In genomic region chr7:91295571-91295970, GRCh38 we compare ENCODE assay signal across 36 cellular contexts. TPM values are rescaled to one million over a fixed set of nuclear protein-coding genes. Genes with fewer than 3 reads are reported as not detected.
"Had no signal": no experiment of that assay in that cellular context is flagged by ENCODE, and none has a peak within 500 bp of the region (broad histone marks: within the 10 kb centered on the region; RNA-seq: fewer than 3 reads in every experiment).

No MANE protein-coding gene starts in this region.

- H3K4me1 ChIP-seq: esophagus muscularis mucosa, foreskin keratinocyte, gastrocnemius medialis had no signal

- H3K9me3 ChIP-seq: adrenal gland, body of pancreas, esophagus muscularis mucosa, gastrocnemius medialis, heart left ventricle had no signal

- H3K27me3 ChIP-seq: adrenal gland, esophagus muscularis mucosa, foreskin keratinocyte, gastrocnemius medialis had no signal

- H3K27me3 Mint-ChIP-seq: activated CD4-positive, alpha-beta memory T cell treated with anti-CD3 and anti-CD28 coated beads for 36 hours; activated CD8-positive, alpha-beta memory T cell treated with anti-CD3 and anti-CD28 coated beads, Interleukin-2, amount 10 ng/mL, durations not matched to agents 7 days and 5 days; effector memory CD8-positive, alpha-beta T cell; T-helper 17 cell had no signal

- FAIRE-seq: colon had no signal

- H3K36me3 Mint-ChIP-seq: activated CD4-positive, alpha-beta memory T cell treated with anti-CD3 and anti-CD28 coated beads for 36 hours; activated CD8-positive, alpha-beta memory T cell treated with anti-CD3 and anti-CD28 coated beads, Interleukin-2, amount 10 ng/mL, durations not matched to agents 7 days and 5 days; activated naive CD4-positive, alpha-beta T cell treated with anti-CD3 and anti-CD28 coated beads, Interleukin-2, amount 50 U/mL, for 24 hours; activated naive CD8-positive, alpha-beta T cell treated with anti-CD3 and anti-CD28 coated beads for 36 hours had no signal

- DNase-seq: activated B cell treated with CpG ODN at 0.5 μM for 24 hours; activated CD4-positive, alpha-beta memory T cell treated with anti-CD3 and anti-CD28 coated beads for 36 hours; activated CD4-positive, alpha-beta T cell treated with anti-CD3 and anti-CD28 coated beads for 48 hours; activated CD4-positive, alpha-beta T cell treated with anti-CD3 and anti-CD28 coated beads, Interleukin-2, amount 50 U/mL, for 1 hour; activated CD8-positive, alpha-beta memory T cell treated with anti-CD3 and anti-CD28 coated beads, Interleukin-2, amount 10 ng/mL, durations not matched to agents 7 days and 5 days; activated CD8-positive, alpha-beta memory T cell treated with anti-CD3 and anti-CD28 coated beads, Interleukin-2, amount 50 U/mL, for 4 hours; activated CD8-positive, alpha-beta T cell treated with anti-CD3 and anti-CD28 coated beads, Interleukin-2, amount 10 ng/mL, durations not matched to agents 7 days and 5 days; activated effector memory CD4-positive, alpha-beta T cell treated with anti-CD3 and anti-CD28 coated beads, Interleukin-2, amount 50 U/mL, for 16 hours; activated naive CD4-positive, alpha-beta T cell treated with anti-CD3 and anti-CD28 coated beads for 36 hours; activated naive CD8-positive, alpha-beta T cell treated with anti-CD3 and anti-CD28 coated beads for 36 hours; activated naive CD8-positive, alpha-beta T cell treated with anti-CD3 and anti-CD28 coated beads, Interleukin-2, amount 50 U/mL, for 24 hours; activated T-cell treated with anti-CD3 and anti-CD28 coated beads, Interleukin-2, amount 50 U/mL, for 1 hour; activated T-cell treated with anti-CD3 and anti-CD28 coated beads, Interleukin-2, amount 50 U/mL, for 48 hours; adrenal gland; amygdala; aorta; body of pancreas; caudate nucleus; cortex of kidney; dermis blood vessel endothelial cell; effector CD4-positive, alpha-beta T cell; effector memory CD8-positive, alpha-beta T cell; erythroblast; foreskin keratinocyte; gastrocnemius medialis; glutamatergic neuron; heart left ventricle; T-helper 17 cell; T1000; WERI-Rb-1 had no signal

- H3K4me3 ChIP-seq: adrenal gland, body of pancreas, esophagus muscularis mucosa, gastrocnemius medialis, heart left ventricle had no signal

- H3K9me3 Mint-ChIP-seq: activated B cell treated with CpG ODN at 0.5 μM for 24 hours; activated CD4-positive, alpha-beta memory T cell treated with anti-CD3 and anti-CD28 coated beads for 36 hours; activated naive CD4-positive, alpha-beta T cell treated with anti-CD3 and anti-CD28 coated beads for 36 hours; activated naive CD4-positive, alpha-beta T cell treated with anti-CD3 and anti-CD28 coated beads, Interleukin-2, amount 50 U/mL, for 24 hours; activated naive CD8-positive, alpha-beta T cell treated with anti-CD3 and anti-CD28 coated beads for 36 hours; activated naive CD8-positive, alpha-beta T cell treated with anti-CD3 and anti-CD28 coated beads, Interleukin-2, amount 50 U/mL, for 24 hours; activated T-helper 1 cell treated with anti-CD3 and anti-CD28 coated beads, Interleukin-12 subunit alpha, Interleukin-12 subunit beta, Interleukin-2, Interleukin-4 antibody, amounts not matched to agents 30 ng/mL and 10 ng/mL and 1 ng/mL, durations not matched to agents 14 hours and 24 hours and 36 hours; activated T-helper 2 cell treated with anti-CD3 and anti-CD28 coated beads, Interferon-gamma antibody, Interleukin-2, Interleukin-4, amounts not matched to agents 10 μg/mL and 5 μg/mL and 100 μg/mL, durations not matched to agents 14 hours and 24 hours and 36 hours; T-helper 2 cell treated with Interferon-gamma antibody and Interleukin-4, amounts not matched to agents 5 μg/mL and 100 μg/mL, for 36 hours had no signal

- H3K27ac ChIP-seq: adrenal gland, esophagus muscularis mucosa, foreskin keratinocyte, gastrocnemius medialis, heart left ventricle, WERI-Rb-1 had no signal

- H3K27ac Mint-ChIP-seq: activated B cell treated with CpG ODN at 0.5 μM for 24 hours; activated CD4-positive, alpha-beta memory T cell treated with anti-CD3 and anti-CD28 coated beads for 36 hours; activated CD8-positive, alpha-beta memory T cell treated with anti-CD3 and anti-CD28 coated beads, Interleukin-2, amount 10 ng/mL, durations not matched to agents 7 days and 5 days; activated CD8-positive, alpha-beta T cell treated with anti-CD3 and anti-CD28 coated beads, Interleukin-2, amount 10 ng/mL, durations not matched to agents 7 days and 5 days; activated naive CD4-positive, alpha-beta T cell treated with anti-CD3 and anti-CD28 coated beads for 36 hours; activated naive CD4-positive, alpha-beta T cell treated with anti-CD3 and anti-CD28 coated beads, Interleukin-2, amount 50 U/mL, for 24 hours; activated naive CD8-positive, alpha-beta T cell treated with anti-CD3 and anti-CD28 coated beads for 36 hours; activated naive CD8-positive, alpha-beta T cell treated with anti-CD3 and anti-CD28 coated beads, Interleukin-2, amount 50 U/mL, for 24 hours; activated T-helper 1 cell treated with anti-CD3 and anti-CD28 coated beads, Interleukin-12 subunit alpha, Interleukin-12 subunit beta, Interleukin-2, Interleukin-4 antibody, amounts not matched to agents 30 ng/mL and 10 ng/mL and 1 ng/mL, durations not matched to agents 14 hours and 24 hours and 36 hours; activated T-helper 2 cell treated with anti-CD3 and anti-CD28 coated beads, Interferon-gamma antibody, Interleukin-2, Interleukin-4, amounts not matched to agents 10 μg/mL and 5 μg/mL and 100 μg/mL, durations not matched to agents 14 hours and 24 hours and 36 hours; effector memory CD8-positive, alpha-beta T cell; T-helper 17 cell; T-helper 2 cell treated with Interferon-gamma antibody and Interleukin-4, amounts not matched to agents 5 μg/mL and 100 μg/mL, for 36 hours had no signal

- H3K4me1 Mint-ChIP-seq: activated B cell treated with CpG ODN at 0.5 μM for 24 hours; activated CD8-positive, alpha-beta memory T cell treated with anti-CD3 and anti-CD28 coated beads, Interleukin-2, amount 10 ng/mL, durations not matched to agents 7 days and 5 days; activated naive CD4-positive, alpha-beta T cell treated with anti-CD3 and anti-CD28 coated beads, Interleukin-2, amount 50 U/mL, for 24 hours; activated naive CD8-positive, alpha-beta T cell treated with anti-CD3 and anti-CD28 coated beads for 36 hours; activated naive CD8-positive, alpha-beta T cell treated with anti-CD3 and anti-CD28 coated beads, Interleukin-2, amount 50 U/mL, for 24 hours; T-helper 17 cell had no signal

- H3K4me3 Mint-ChIP-seq: activated B cell treated with CpG ODN at 0.5 μM for 24 hours; activated CD4-positive, alpha-beta memory T cell treated with anti-CD3 and anti-CD28 coated beads for 36 hours; activated CD8-positive, alpha-beta memory T cell treated with anti-CD3 and anti-CD28 coated beads, Interleukin-2, amount 10 ng/mL, durations not matched to agents 7 days and 5 days; activated CD8-positive, alpha-beta T cell treated with anti-CD3 and anti-CD28 coated beads, Interleukin-2, amount 10 ng/mL, durations not matched to agents 7 days and 5 days; activated naive CD4-positive, alpha-beta T cell treated with anti-CD3 and anti-CD28 coated beads for 36 hours; activated naive CD4-positive, alpha-beta T cell treated with anti-CD3 and anti-CD28 coated beads, Interleukin-2, amount 50 U/mL, for 24 hours; activated naive CD8-positive, alpha-beta T cell treated with anti-CD3 and anti-CD28 coated beads for 36 hours; activated naive CD8-positive, alpha-beta T cell treated with anti-CD3 and anti-CD28 coated beads, Interleukin-2, amount 50 U/mL, for 24 hours; activated T-helper 1 cell treated with anti-CD3 and anti-CD28 coated beads, Interleukin-12 subunit alpha, Interleukin-12 subunit beta, Interleukin-2, Interleukin-4 antibody, amounts not matched to agents 30 ng/mL and 10 ng/mL and 1 ng/mL, durations not matched to agents 14 hours and 24 hours and 36 hours; effector memory CD8-positive, alpha-beta T cell; T-helper 17 cell; T-helper 2 cell treated with Interferon-gamma antibody and Interleukin-4, amounts not matched to agents 5 μg/mL and 100 μg/mL, for 36 hours had no signal

- H3K36me3 ChIP-seq: adrenal gland, esophagus muscularis mucosa, gastrocnemius medialis, heart left ventricle, WERI-Rb-1 had no signal

RNA-seq across cellular contexts. Expression of gene FZD1, which starts 31.3 kb away (rescaled TPM):
- total RNA-seq: activated CD8-positive, alpha-beta memory T cell treated with anti-CD3 and anti-CD28 coated beads, Interleukin-2, amount 10 ng/mL, durations not matched to agents 7 days and 5 days had no signal
